18 cellular contexts compared by ENCODE assay signal in genomic region chr2:222610746-222611145, GRCh38. TPM values are rescaled to one million over a fixed set of nuclear protein-coding genes. Genes with fewer than 3 reads are reported as not detected.
DNase-seq lines count a peak whose midpoint lies in the region; ATAC-seq and TF ChIP-seq lines count a peak whose summit lies in the region.
"Had no signal": no experiment of that assay in that cellular context is flagged by ENCODE, and none has a peak within 500 bp of the region (broad histone marks: within the 10 kb centered on the region; RNA-seq: fewer than 3 reads in every experiment).

No MANE protein-coding gene starts in this region.

- peaks cover 8% of the 10 kb centered on the region; the same call in 1 of the 2 replicates for H3F3A ChIP-seq in PC-9 (ENCODE audit: insufficient read depth, low read depth)

- H3K4me2 ChIP-seq in PC-9: no peak overlapping the region
- H3K4me2 ChIP-seq: BLaER1 had no signal

- H3K27ac ChIP-seq in cardiac muscle cell: no peak overlapping the region
- H3K27ac ChIP-seq in PC-9: no peak overlapping the region
- H3K27ac ChIP-seq: BLaER1 had no signal

- BruUV-seq in PC-9 (replicated peaks; lab: Mats Ljungman, UMichigan): no TSS peak

- CTCF ChIA-PET in PC-9 (lab: Charles Lee): interaction anchor here (0.6 to 1.2 kb wide), 3 partner anchors 19 to 293 kb away, joined by 3 to 5 read pairs (median 3); no protein-coding TSS in a partner anchor

- H3K4me1 ChIP-seq in cardiac muscle cell (ENCODE audit: low read depth) (no peaks in the 10 kb centered on the region), PC-9 (replicated peaks; ENCODE audit: insufficient read depth) (no peaks in the 10 kb centered on the region)
- H3K4me1 ChIP-seq: BLaER1 had no signal

- H3K36me3 ChIP-seq in cardiac muscle cell (peaks cover 11% of the 10 kb centered on the region), PC-9 (ENCODE audit: low read depth) (peaks cover 65% of the 10 kb centered on the region)

- intact Hi-C loops in cardiac septum (cut with DNase I) (loop anchor here (10.0 kb wide), 2 partner anchors 46 to 556 kb away; no protein-coding TSS in a partner anchor), PC-9 (cut with micrococcal nuclease; ENCODE audit: unreplicated experiment) (no loop called here)

- H3K27me3 ChIP-seq in cardiac muscle cell: no peaks in the 10 kb centered on the region
- H3K27me3 ChIP-seq in PC-9 (ENCODE audit: insufficient read depth, low read depth): no peaks in the 10 kb centered on the region
- H3K27me3 ChIP-seq: BLaER1 had no signal

- TF ChIP-seq CTCF in cardiac muscle cell (IDR thresholded peaks at IDR 0.05; ENCODE audit: low read depth, low read length): peak; percentile 18
- TF ChIP-seq CTCF in PC-9 (conservative IDR thresholded peaks at IDR 0.05): peak; percentile 51; the same call in 1 of the 2 replicates

- DNase-seq in cardiac muscle cell (ENCODE audit: low read depth in 1 of 2, low spot score in 1 of 2) (peak; percentile 34 to 35), cardiac septum (ENCODE audit: low spot score) (no peak), PC-9 (no peak), fibroblast of gingiva (ENCODE audit: low read depth) (peak; percentile 8), DMS79 treated with DMSO at 0.1 percent for 48 hours (lab: John Stamatoyannopoulos, UW) (no peak), NCI-H2107 (lab: John Stamatoyannopoulos, UW) (no peak)
- DNase-seq: activated CD4-positive, alpha-beta memory T cell treated with anti-CD3 and anti-CD28 coated beads, Interleukin-2, amount 10 ng/mL, durations not matched to agents 7 days and 5 days; effector memory CD8-positive, alpha-beta T cell; KG1; left cardiac atrium; naive B cell; retina; RPMI8226; stimulated activated naive B cell treated with anti-CD40 and anti-IgM and Interleukin-4, amounts not matched to agents 10 μg/mL and 1 μg/mL and 100 μg/mL, for 72 hours had no signal

- no peak for ATAC-seq in GM19023 (IDR thresholded peaks at IDR 0.05; ENCODE audit: unreplicated experiment)
- no peak for ATAC-seq in HG02981 (IDR thresholded peaks at IDR 0.05; ENCODE audit: unreplicated experiment)
- ATAC-seq: activated T-helper 17 cell treated with anti-CD3 and anti-CD28 coated beads, Interleukin-2, amount 50 U/mL, for 72 hours; effector memory CD8-positive, alpha-beta T cell; stimulated activated naive B cell treated with anti-CD40 and anti-IgM and Interleukin-4, amounts not matched to agents 10 μg/mL and 1 μg/mL and 100 μg/mL, for 72 hours had no signal

- H3K79me2 ChIP-seq in PC-9 (ENCODE audit: low read depth): no peaks in the 10 kb centered on the region; the same call in 1 of the 2 replicates

- H2AFZ ChIP-seq in PC-9: no peak overlapping the region

- H3K9me3 ChIP-seq in cardiac muscle cell (ENCODE audit: low read depth) (no peaks in the 10 kb centered on the region), PC-9 (ENCODE audit: insufficient read depth, low read depth) (no peaks in the 10 kb centered on the region)
- H3K9me3 ChIP-seq: BLaER1 had no signal

- POLR2A ChIA-PET in PC-9 (lab: Charles Lee; ENCODE audit: unreplicated experiment): interaction anchor here (0.6 to 0.7 kb wide), 2 partner anchors 375 to 539 kb away, joined by 3 to 5 read pairs; no protein-coding TSS in a partner anchor

- H3K9me2 ChIP-seq in PC-9 (ENCODE audit: insufficient read depth): no peaks in the 10 kb centered on the region

- H3K4me3 ChIP-seq in cardiac muscle cell (no peak overlapping the region), PC-9 (no peak overlapping the region)
- H3K4me3 ChIP-seq: BLaER1 had no signal

- H4K20me1 ChIP-seq in PC-9 (ENCODE audit: insufficient read depth): peaks cover 42% of the 10 kb centered on the region; the same call in 1 of the 2 replicates

RNA-seq across cellular contexts. Expression of gene FARSB, which starts 45.1 kb away (rescaled TPM):
- total RNA-seq in cardiac muscle cell: 10.6 and 12.0 TPM in 2 replicates
- 26.7 and 32.5 TPM in 2 replicates for polyA plus RNA-seq in cardiac muscle cell
- total RNA-seq in cardiac septum: 17.8 TPM
- 37.5 and 50.2 TPM in 2 replicates for total RNA-seq in PC-9 (2021)

Comparison
In these comparisons a context has a peak if more than half of its experiments do, and no peak if none do; other contexts are left out.
1. DNase-seq: peak in cardiac muscle cell (2 of 2) and fibroblast of gingiva (single experiment); none in cardiac septum (single experiment), PC-9 (0 of 2), DMS79 treated with DMSO at 0.1 percent for 48 hours (single experiment) and NCI-H2107 (single experiment).